8 cellular contexts compared by ENCODE assay signal in genomic region chr19:42108527-42109389, GRCh38. TPM values are rescaled to one million over a fixed set of nuclear protein-coding genes. Genes with fewer than 3 reads are reported as not detected.
DNase-seq lines count a peak whose midpoint lies in the region; ATAC-seq, FAIRE-seq and TF ChIP-seq lines count a peak whose summit lies in the region.

No MANE protein-coding gene starts in this region.

- BruUV-seq in GM12878 (replicated peaks; lab: Mats Ljungman, UMichigan), result no TSS peak

- CTCF ChIA-PET in GM12878 (lab: Yijun Ruan, JAX), result interaction anchor here (0.6 to 10.9 kb wide), 35 partner anchors 9 to 326 kb away, joined by 3 to 197 read pairs (median 4); partner anchors contain the start of genes DEDD2, GSK3A, PAFAH1B3 and POU2F2

- RAD21 ChIA-PET in GM12878 (lab: Charles Lee; ENCODE audit: unreplicated experiment), result interaction anchor here (0.7 to 5.2 kb wide), 18 partner anchors 11 to 324 kb away, joined by 3 to 57 read pairs (median 4); partner anchors contain the start of genes GSK3A and POU2F2

- 7% methylated on average over 16 of the region's 16 CpGs for WGBS in GM12878 (ENCODE audit: insufficient coverage, insufficient replicate concordance, low lambda C conversion rate, missing lambda C conversion rate)

- in situ Hi-C loops in GM12878 (cut with MboI), result loop anchor here (5.0 kb wide), 1 partner anchor 79 kb away; no protein-coding TSS in a partner anchor

- no peak overlapping the region for H3K27ac ChIP-seq in GM12878 (ENCODE audit: control insufficient read depth, insufficient read depth)

- intact Hi-C loops in GM12878 (cut with micrococcal nuclease; ENCODE audit: unreplicated experiment), result loop anchor here (1.0 to 10.0 kb wide), 5 partner anchors 25 to 326 kb away; partner anchors contain the start of gene MEGF8

- no peak overlapping the region for H2AFZ ChIP-seq in GM12878 (ENCODE audit: control insufficient read depth, low read depth, low read length)

- no peaks in the 10 kb centered on the region for H3K9me3 ChIP-seq in GM12878 (replicated peaks; ENCODE audit: control insufficient read depth, insufficient read depth, low read length)

- FAIRE-seq in TTC549 (lab: Jason Lieb, UNC) (peak; percentile 54), GM12878 (lab: Jason Lieb, UNC) (peak; percentile 88)

- ATAC-seq in HG02759 (IDR thresholded peaks at IDR 0.05; ENCODE audit: unreplicated experiment) (peak; percentile 81), GM12878 (peak; percentile 99), GM21367 (IDR thresholded peaks at IDR 0.05; ENCODE audit: unreplicated experiment) (no peak)

- no peaks in the 10 kb centered on the region for H4K20me1 ChIP-seq in GM12878 (ENCODE audit: control insufficient read depth, insufficient read depth)

- TF ChIP-seq RAD21 in GM12878 (IDR thresholded peaks at IDR 0.05; ENCODE audit: insufficient read depth, low read depth, low read length), result peak; percentile 100

- H3K36me3 ChIP-seq in GM12878 (ENCODE audit: control insufficient read depth in 2 of 2, insufficient read depth in 2 of 2, low read length in 1 of 2), result peaks cover 8 to 19% of the 10 kb centered on the region in 2 experiments

- H3K79me2 ChIP-seq in GM12878 (ENCODE audit: control insufficient read depth, insufficient read depth, low read length), result no peaks in the 10 kb centered on the region; the same call in 1 of the 2 replicates

- H3K27me3 ChIP-seq in GM12878 (replicated peaks in 1 of 2; ENCODE audit: control insufficient read depth in 2 of 2, insufficient read depth in 2 of 2, low read length in 1 of 2), result no peaks in the 10 kb centered on the region

- peak; percentile 100; a peak in 5 of 6 replicates for TF ChIP-seq CTCF in GM12878 (IDR thresholded peaks at IDR 0.05 in 2 of 3, conservative IDR thresholded peaks at IDR 0.05 in 1 of 3; ENCODE audit: control insufficient read depth in 2 of 3, extremely low read depth in 1 of 3, insufficient read depth in 1 of 3, low read depth in 3 of 3, low read length in 3 of 3)

- no peak; a peak in 1 of 4 replicates for TF ChIP-seq EP300 in GM12878 (IDR thresholded peaks at IDR 0.05; ENCODE audit: borderline replicate concordance in 1 of 2, control insufficient read depth in 1 of 2, low read depth in 2 of 2, low read length in 2 of 2)

- no peak for TF ChIP-seq POLR2A in GM12878 (IDR thresholded peaks at IDR 0.05; ENCODE audit: low read depth, low read length)

- POLR2A ChIA-PET in GM12878 (lab: Charles Lee), result interaction anchor here (0.6 to 4.0 kb wide), 5 partner anchors 11 to 134 kb away, joined by 3 to 18 read pairs (median 6); partner anchors contain the start of gene GSK3A

- H3K4me3 ChIP-seq in GM12878, result no peak overlapping the region

- H3K9ac ChIP-seq in GM12878 (ENCODE audit: control insufficient read depth, insufficient read depth, low read length), result no peak overlapping the region

- SMC1A ChIA-PET in GM12878 (lab: Charles Lee; ENCODE audit: uncharacterized antibody, unreplicated experiment), result interaction anchor here (0.7 to 10.2 kb wide), 16 partner anchors 11 to 186 kb away, joined by 3 to 223 read pairs (median 5); partner anchors contain the start of genes GSK3A and POU2F2

- H3K4me1 ChIP-seq in GM12878 (ENCODE audit: control insufficient read depth, insufficient read depth, low read length), result peaks cover 31% of the 10 kb centered on the region

- H3K4me2 ChIP-seq in GM12878 (ENCODE audit: control insufficient read depth, insufficient read depth), result 0 out of 2 replicates have a peak overlapping the region, but pooled peaks have one; percentile 1

- peak; percentile 91 for DNase-seq in GM03348 (ENCODE audit: low spot score)
- DNase-seq in NCI-H2107 treated with DMSO at 0.1 percent for 48 hours (lab: John Stamatoyannopoulos, UW; ENCODE audit: unreplicated experiment), result peak; percentile 83
- DNase-seq in GM12878 (ENCODE audit: low read depth, low spot score), result peak; percentile 72
- peak; percentile 90 for DNase-seq in iPS-NIHi7 (ENCODE audit: extremely low spot score)
- DNase-seq in stimulated activated CD4-positive, alpha-beta T cell treated with anti-CD3 and anti-CD28 coated beads, Interleukin-15, amount 100 ng/mL, for 24 hours, result peak; percentile 92

TF ChIP-seq in GM12878, 131 proteins besides CTCF, POLR2A, EP300 and RAD21 (continues in another document):
- no peak for TF ChIP-seq RBBP5 (conservative IDR thresholded peaks at IDR 0.05)
- TF ChIP-seq IRF4 (IDR thresholded peaks at IDR 0.05; ENCODE audit: low read depth, low read length), result peak; percentile 71
- peak; percentile 24; the same call in 1 of the 2 replicates for TF ChIP-seq RUNX3 (IDR thresholded peaks at IDR 0.05; ENCODE audit: low read length)
- peak; percentile 30; the same call in 1 of the 2 replicates for TF ChIP-seq POLR2AphosphoS2 (IDR thresholded peaks at IDR 0.05; ENCODE audit: low read depth, low read length)
- no peak for TF ChIP-seq CBX3 (IDR thresholded peaks at IDR 0.05; ENCODE audit: borderline replicate concordance, low read depth)
- no peak for TF ChIP-seq SPI1 (IDR thresholded peaks at IDR 0.05; ENCODE audit: borderline replicate concordance, insufficient read depth, low read depth, low read length)
- no peak for TF ChIP-seq RAD51 (IDR thresholded peaks at IDR 0.05)
- peak; percentile 39 for TF ChIP-seq RELA (IDR thresholded peaks at IDR 0.05; ENCODE audit: borderline replicate concordance, partially characterized antibody)
- no peak; the same call in 1 of the 2 replicates for TF ChIP-seq MTA3 (IDR thresholded peaks at IDR 0.05; ENCODE audit: borderline replicate concordance, low read length)
- TF ChIP-seq SREBF1 (IDR thresholded peaks at IDR 0.05; ENCODE audit: low read length), result no peak
- TF ChIP-seq CBFB (IDR thresholded peaks at IDR 0.05; ENCODE audit: low read depth), result no peak
- TF ChIP-seq ZBED1 (IDR thresholded peaks at IDR 0.05; ENCODE audit: borderline replicate concordance), result no peak
- no peak for TF ChIP-seq SMAD1 (IDR thresholded peaks at IDR 0.05; ENCODE audit: low read depth, partially characterized antibody)
- TF ChIP-seq FOXM1 (IDR thresholded peaks at IDR 0.05; ENCODE audit: low read depth, low read length), result peak; percentile 69; the same call in 1 of the 2 replicates
- no peak for TF ChIP-seq ZNF24 (IDR thresholded peaks at IDR 0.05)

RNA-seq across cellular contexts. Expression of gene POU2F2, which starts 23.5 kb away (rescaled TPM):
- 58.4 and 67.0 TPM in 2 replicates for total RNA-seq in GM12878 (2013; cell fraction: nucleolus; rRNA removed)
- total RNA-seq in GM12878 (2014; rRNA removed) (14.1 and 15.1 TPM in 2 replicates), GM12878 (2014; rRNA removed; fragmentation: Illumina TruSeq; extraction: Trizol) (13.8 and 22.0 TPM in 2 replicates), GM12878 (2021) (46.2 and 48.3 TPM in 2 replicates)
- 22.6 TPM for polyA plus RNA-seq in GM12878 (2011; ENCODE audit: low read depth)
- polyA plus RNA-seq in GM12878 (2011; rRNA removed) (28.9 and 37.6 TPM in 2 replicates), GM12878 (2014; fragmentation: Illumina TruSeq; extraction: Trizol) (36.1 and 62.4 TPM in 2 replicates), GM12878 (2014; fragmentation: Nextera tagmentation; extraction: Ambion mirVana) (1 to 10 TPM; 4.4 to 6.4 TPM), GM12878 (2014; rRNA removed) (39.0 and 42.2 TPM in 2 replicates), GM12878 (2016; fragmentation: Nextera tagmentation; extraction: Ambion mirVana) (10 to 100 TPM; 38.3 to 47.7 TPM)
- polyA plus RNA-seq in GM12878 (2011; cell fraction: cytosol; rRNA removed), result 40.4 and 50.7 TPM in 2 replicates
- polyA plus RNA-seq in GM12878 (2011; cell fraction: nucleus; rRNA removed), result 116 and 132 TPM in 2 replicates
- polyA plus RNA-seq in GM12878 (2012), result 45.6 and 50.4 TPM in 2 replicates
- polyA minus RNA-seq in GM12878 (2011; rRNA and poly(A)+ RNA removed), result 20.4 and 27.0 TPM in 2 replicates
- polyA minus RNA-seq in GM12878 (2011; cell fraction: cytosol; rRNA and poly(A)+ RNA removed), result 20.2 and 22.9 TPM in 2 replicates
- 20.2 and 33.8 TPM in 2 replicates for polyA minus RNA-seq in GM12878 (2011; cell fraction: nucleus; rRNA and poly(A)+ RNA removed)

RNA-seq across cellular contexts. Expression of gene ZNF574, which starts 32.8 kb away (rescaled TPM):
- total RNA-seq in GM12878 (2013; cell fraction: nucleolus; rRNA removed), result 27.4 and 34.0 TPM in 2 replicates
- total RNA-seq in GM12878 (2014; rRNA removed) (12.6 and 15.4 TPM in 2 replicates), GM12878 (2014; rRNA removed; fragmentation: Illumina TruSeq; extraction: Trizol) (5.3 and 5.9 TPM in 2 replicates), GM12878 (2021) (17.6 and 18.9 TPM in 2 replicates)
- 3.0 TPM for polyA plus RNA-seq in GM12878 (2011; ENCODE audit: low read depth)
- polyA plus RNA-seq in GM12878 (2011; rRNA removed) (2.1 and 7.9 TPM in 2 replicates), GM12878 (2014; fragmentation: Illumina TruSeq; extraction: Trizol) (1.2 and 5.4 TPM in 2 replicates), GM12878 (2014; fragmentation: Nextera tagmentation; extraction: Ambion mirVana) (under 1 TPM; 0.32 to 0.55 TPM), GM12878 (2014; rRNA removed) (14.9 and 17.7 TPM in 2 replicates), GM12878 (2016; fragmentation: Nextera tagmentation; extraction: Ambion mirVana) (10 to 100 TPM; 20.9 to 25.6 TPM)
- 14.1 and 19.8 TPM in 2 replicates for polyA plus RNA-seq in GM12878 (2011; cell fraction: cytosol; rRNA removed)
- 19.9 and 22.1 TPM in 2 replicates for polyA plus RNA-seq in GM12878 (2011; cell fraction: nucleus; rRNA removed)
- polyA plus RNA-seq in GM12878 (2012), result 8.1 and 9.7 TPM in 2 replicates
- polyA minus RNA-seq in GM12878 (2011; rRNA and poly(A)+ RNA removed), result 14.7 and 27.5 TPM in 2 replicates
- polyA minus RNA-seq in GM12878 (2011; cell fraction: cytosol; rRNA and poly(A)+ RNA removed), result 12.2 and 13.9 TPM in 2 replicates
- polyA minus RNA-seq in GM12878 (2011; cell fraction: nucleus; rRNA and poly(A)+ RNA removed), result 7.3 and 12.0 TPM in 2 replicates

RNA-seq across cellular contexts. Expression of gene GRIK5, which starts 38.8 kb away (rescaled TPM):
- total RNA-seq in GM12878 (2013; cell fraction: nucleolus; rRNA removed), result 0.17 and 0.31 TPM in 2 replicates
- total RNA-seq in GM12878 (2014; rRNA removed) (0.05 and 0.06 TPM in 2 replicates), GM12878 (2014; rRNA removed; fragmentation: Illumina TruSeq; extraction: Trizol) (not detected in 2 replicates), GM12878 (2021) (0.19 and 0.23 TPM in 2 replicates)
- polyA plus RNA-seq in GM12878 (2011; ENCODE audit: low read depth), result not detected
- polyA plus RNA-seq in GM12878 (2011; rRNA removed) (0.03 and 0.04 TPM in 2 replicates), GM12878 (2014; fragmentation: Illumina TruSeq; extraction: Trizol) (0.07 TPM in 1 of 2 replicates, not detected in the other), GM12878 (2014; fragmentation: Nextera tagmentation; extraction: Ambion mirVana) (under 1 TPM in 1 of 2 experiments, not detected in 1; 0.04 TPM), GM12878 (2014; rRNA removed) (0.15 and 0.23 TPM in 2 replicates), GM12878 (2016; fragmentation: Nextera tagmentation; extraction: Ambion mirVana) (under 1 TPM in 1 of 2 experiments, not detected in 1; 0.08 TPM)
- polyA plus RNA-seq in GM12878 (2011; cell fraction: cytosol; rRNA removed), result 0.04 and 0.07 TPM in 2 replicates
- polyA plus RNA-seq in GM12878 (2011; cell fraction: nucleus; rRNA removed), result 0.31 and 0.44 TPM in 2 replicates
- polyA plus RNA-seq in GM12878 (2012), result 0.18 and 0.19 TPM in 2 replicates
- polyA minus RNA-seq in GM12878 (2011; rRNA and poly(A)+ RNA removed), result not detected in 2 replicates
- not detected in 2 replicates for polyA minus RNA-seq in GM12878 (2011; cell fraction: cytosol; rRNA and poly(A)+ RNA removed)
- polyA minus RNA-seq in GM12878 (2011; cell fraction: nucleus; rRNA and poly(A)+ RNA removed), result 0.10 and 0.12 TPM in 2 replicates
